In the genomic region with DNA sequence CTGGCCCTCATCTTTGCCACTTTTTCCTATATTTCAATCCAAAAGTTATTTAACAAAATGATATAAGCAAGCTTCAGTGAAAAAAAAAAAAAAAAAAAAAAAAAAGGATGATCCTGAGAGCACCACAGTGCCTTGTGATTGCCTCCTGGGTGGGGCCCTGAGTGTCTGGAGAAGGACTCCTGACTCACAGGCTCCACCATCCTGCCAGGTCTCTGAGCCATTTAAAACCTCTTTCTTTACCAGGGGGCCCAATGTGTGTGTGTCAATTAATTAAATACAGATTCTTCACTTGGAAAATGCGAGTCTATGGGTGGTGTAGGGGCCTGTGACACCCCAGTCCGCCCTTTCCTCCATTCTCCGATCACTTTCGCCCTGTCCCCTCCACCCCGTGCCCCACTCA, we compare ENCODE assay signal across 21 cellular contexts.
DNase-seq lines count a peak whose midpoint lies in the region; ATAC-seq and TF ChIP-seq lines count a peak whose summit lies in the region.
"Had no signal": no experiment of that assay in that cellular context is flagged by ENCODE, and none has a peak within 500 bp of the region (broad histone marks: within the 10 kb centered on the region; RNA-seq: fewer than 3 reads in every experiment).

No MANE protein-coding gene starts in this region.

- no peaks in the 10 kb centered on the region for H3K4me1 ChIP-seq in upper lobe of right lung

- no peak overlapping the region for H3K27ac ChIP-seq in RWPE1
- H3K27ac ChIP-seq in upper lobe of right lung, result peak overlapping the region; percentile 24
- H3K27ac ChIP-seq: GM23248 had no signal

- CTCF ChIA-PET in RWPE1 (lab: Yijun Ruan, JAX), result no interaction called here

- H3K36me3 ChIP-seq in upper lobe of right lung, result no peaks in the 10 kb centered on the region

- H3K27me3 ChIP-seq in upper lobe of right lung, result no peaks in the 10 kb centered on the region

- no peak for TF ChIP-seq CTCF in RWPE1 (conservative IDR thresholded peaks at IDR 0.05; ENCODE audit: low read depth)
- TF ChIP-seq CTCF in fibroblast of the aortic adventitia (IDR thresholded peaks at IDR 0.05; ENCODE audit: insufficient read depth, low read length), result no peak
- no peak for TF ChIP-seq CTCF in upper lobe of right lung (IDR thresholded peaks at IDR 0.05)

- no peak overlapping the region for H3K4me3 ChIP-seq in fibroblast of the aortic adventitia (ENCODE audit: low read depth, low read length)
- H3K4me3 ChIP-seq in upper lobe of right lung, result no peak overlapping the region
- H3K4me3 ChIP-seq: GM23248, lung had no signal

- POLR2A ChIA-PET in RWPE1 (lab: Yijun Ruan, JAX; ENCODE audit: low non-redundant PET), result no interaction called here

- H3K9me3 ChIP-seq in upper lobe of right lung, result no peaks in the 10 kb centered on the region

- intact Hi-C loops in sciatic nerve (cut with DNase I) (no loop called here), upper lobe of right lung (cut with DNase I) (no loop called here)

- peak; percentile 21 for DNase-seq in RWPE1 (ENCODE audit: low spot score)
- peak; percentile 60 for DNase-seq in fibroblast of the aortic adventitia (ENCODE audit: low read depth)
- no peak for DNase-seq in sciatic nerve (ENCODE audit: low spot score)
- DNase-seq in upper lobe of right lung, result no peak
- DNase-seq in GM03348 (ENCODE audit: low spot score), result no peak
- DNase-seq: activated CD4-positive, alpha-beta T cell treated with anti-CD3 and anti-CD28 coated beads, Interleukin-2, amount 50 U/mL, for 48 hours; activated effector memory CD4-positive, alpha-beta T cell treated with Interleukin-2 at 50 U/mL for 16 hours; activated naive CD8-positive, alpha-beta T cell treated with anti-CD3 and anti-CD28 coated beads, Interleukin-2, amount 10 ng/mL, durations not matched to agents 7 days and 5 days; effector memory CD4-positive, alpha-beta T cell; EL; erythroblast; GM23248; islet precursor cell; NCI-H1105 treated with DMSO at 0.1 percent for 48 hours; NCI-H2029 treated with DMSO at 0.1 percent for 48 hours; NCI-H774; posterior cingulate gyrus; SW 1271 had no signal

- ATAC-seq in sciatic nerve (peak; percentile 92), upper lobe of right lung (peak; percentile 23), HG03039 (IDR thresholded peaks at IDR 0.05; ENCODE audit: unreplicated experiment) (no peak), GM18873 (IDR thresholded peaks at IDR 0.05; ENCODE audit: low FRiP score, unreplicated experiment) (no peak)

Comparison
In these comparisons a context has a peak if more than half of its experiments do, and no peak if none do; other contexts are left out.
1. DNase-seq: peak in RWPE1 (single experiment) and fibroblast of the aortic adventitia (single experiment); none in sciatic nerve (single experiment), upper lobe of right lung (single experiment) and GM03348 (single experiment).
2. ATAC-seq: peak in sciatic nerve (single experiment) and upper lobe of right lung (single experiment); none in HG03039 (single experiment) and GM18873 (single experiment).